In genomic region chr6:2791124-2792050, GRCh38 we compare ENCODE assay signal across 8 cellular contexts. TPM values are rescaled to one million over a fixed set of nuclear protein-coding genes. Genes with fewer than 3 reads are reported as not detected.
DNase-seq lines count a peak whose midpoint lies in the region; ATAC-seq and TF ChIP-seq lines count a peak whose summit lies in the region.

No MANE protein-coding gene starts in this region.

- H3K4me1 ChIP-seq in tibial artery, result peaks cover 0 to 50% (median 24%) of the 10 kb centered on the region in 4 donors

- peak; percentile 92 for TF ChIP-seq CTCF in fibroblast of pulmonary artery (IDR thresholded peaks at IDR 0.05; ENCODE audit: low read length, missing control alignments)
- TF ChIP-seq CTCF in natural killer cell (IDR thresholded peaks at IDR 0.05), result peak; percentile 79
- TF ChIP-seq CTCF in tibial artery (IDR thresholded peaks at IDR 0.05), result peak; percentile 76 to 89

- peaks cover 56% of the 10 kb centered on the region for H3K4me1 Mint-ChIP-seq in activated T-cell treated with anti-CD3 and anti-CD28 coated beads, Interleukin-2, amount 50 U/mL, for 72 hours (ENCODE audit: low read depth)
- peaks cover 47 to 49% of the 10 kb centered on the region in 2 donors for H3K4me1 Mint-ChIP-seq in natural killer cell

- peak overlapping the region; percentile 91 for H3K27ac Mint-ChIP-seq in activated T-cell treated with anti-CD3 and anti-CD28 coated beads, Interleukin-2, amount 50 U/mL, for 72 hours
- H3K27ac Mint-ChIP-seq in natural killer cell, result peak overlapping the region; percentile 93 to 94

- ATAC-seq in HG03139 (IDR thresholded peaks at IDR 0.05; ENCODE audit: unreplicated experiment) (peak; percentile 63), natural killer cell (peak; percentile 71 to 81 (median 76))
- peak; percentile 62 to 67 for ATAC-seq in activated T-cell treated with anti-CD3 and anti-CD28 coated beads, Interleukin-2, amount 50 U/mL, for 72 hours (replicated peaks in 1 of 2)

- intact Hi-C loops in natural killer cell (cut with micrococcal nuclease), result loop anchor here (1.0 to 10.0 kb wide), 6 partner anchors 51 to 263 kb away; no protein-coding TSS in a partner anchor
- intact Hi-C loops in tibial artery (cut with DNase I; ENCODE audit: low total_unique reads), result loop anchor here (5.0 kb wide), 2 partner anchors 51 to 141 kb away; partner anchors contain the start of gene SERPINB1

- H3K36me3 ChIP-seq in tibial artery, result peaks cover 0 to 4% (median 0%) of the 10 kb centered on the region in 3 donors

- DNase-seq in NCI-H1105 treated with DMSO at 0.1 percent for 48 hours (lab: John Stamatoyannopoulos, UW), result peak; percentile 17
- DNase-seq in NCI-H1105 (lab: John Stamatoyannopoulos, UW), result no peak
- peak; percentile 79 for DNase-seq in NOMO-1 treated with DMSO at 0.1 percent for 48 hours (lab: John Stamatoyannopoulos, UW; ENCODE audit: unreplicated experiment)
- peak; percentile 71 for DNase-seq in activated T-cell treated with anti-CD3 and anti-CD28 coated beads, Interleukin-2, amount 50 U/mL, for 72 hours
- DNase-seq in fibroblast of pulmonary artery (ENCODE audit: low read depth), result peak; percentile 89
- DNase-seq in natural killer cell, result peak; percentile 46
- peak; percentile 76 to 84 for DNase-seq in tibial artery

- H3K27ac ChIP-seq in tibial artery, result peak overlapping the region; percentile 77 to 82

- H3K27me3 Mint-ChIP-seq in activated T-cell treated with anti-CD3 and anti-CD28 coated beads, Interleukin-2, amount 50 U/mL, for 72 hours (ENCODE audit: low read depth), result no peaks in the 10 kb centered on the region
- H3K27me3 Mint-ChIP-seq in natural killer cell (ENCODE audit: low read depth in 2 of 2), result no peaks in the 10 kb centered on the region

- no peaks in the 10 kb centered on the region for H3K9me3 ChIP-seq in tibial artery

- peaks cover 0 to 3% of the 10 kb centered on the region in 2 donors for H3K9me3 Mint-ChIP-seq in activated T-cell treated with anti-CD3 and anti-CD28 coated beads, Interleukin-2, amount 50 U/mL, for 72 hours
- H3K9me3 Mint-ChIP-seq in natural killer cell, result no peaks in the 10 kb centered on the region

- H3K36me3 Mint-ChIP-seq in activated T-cell treated with anti-CD3 and anti-CD28 coated beads, Interleukin-2, amount 50 U/mL, for 72 hours (ENCODE audit: insufficient read depth in 2 of 2), result peaks cover 2 to 3% of the 10 kb centered on the region in 2 donors
- H3K36me3 Mint-ChIP-seq in natural killer cell, result no peaks in the 10 kb centered on the region

- H3K27me3 ChIP-seq in tibial artery, result no peaks in the 10 kb centered on the region

- no peak overlapping the region for H3K4me3 ChIP-seq in fibroblast of pulmonary artery (replicated peaks; ENCODE audit: low read depth, low read length)
- peak overlapping the region; percentile 31 to 33 for H3K4me3 ChIP-seq in tibial artery

- peak overlapping the region; percentile 37 to 73 for H3K4me3 Mint-ChIP-seq in activated T-cell treated with anti-CD3 and anti-CD28 coated beads, Interleukin-2, amount 50 U/mL, for 72 hours
- peak overlapping the region; percentile 85 for H3K4me3 Mint-ChIP-seq in natural killer cell

RNA-seq across cellular contexts. Expression of gene WRNIP1, which starts 26.2 kb away (rescaled TPM):
- 10 to 100 TPM; 40.9 to 47.1 TPM for total RNA-seq in activated T-cell treated with anti-CD3 and anti-CD28 coated beads, Interleukin-2, amount 50 U/mL, for 72 hours
- 10 to 100 TPM; 27.9 to 34.8 (median 30.5) TPM for total RNA-seq in natural killer cell

RNA-seq across cellular contexts. Expression of gene MYLK4, which starts 40.7 kb away (rescaled TPM):
- total RNA-seq in activated T-cell treated with anti-CD3 and anti-CD28 coated beads, Interleukin-2, amount 50 U/mL, for 72 hours, result under 1 TPM; 0.37 to 0.72 TPM
- total RNA-seq in natural killer cell, result 1 to 10 TPM in 1 of 3 donors, under 1 TPM in 2; 0.45 to 1.1 (median 0.88) TPM

RNA-seq across cellular contexts. Expression of gene SERPINB1, which starts 50.3 kb away (rescaled TPM):
- total RNA-seq in activated T-cell treated with anti-CD3 and anti-CD28 coated beads, Interleukin-2, amount 50 U/mL, for 72 hours, result 100 to 1,000 TPM; 131 to 203 TPM
- 10 to 100 TPM; 74.8 to 80.2 (median 78.1) TPM for total RNA-seq in natural killer cell
